9 cellular contexts compared by ENCODE assay signal in the genomic region with DNA sequence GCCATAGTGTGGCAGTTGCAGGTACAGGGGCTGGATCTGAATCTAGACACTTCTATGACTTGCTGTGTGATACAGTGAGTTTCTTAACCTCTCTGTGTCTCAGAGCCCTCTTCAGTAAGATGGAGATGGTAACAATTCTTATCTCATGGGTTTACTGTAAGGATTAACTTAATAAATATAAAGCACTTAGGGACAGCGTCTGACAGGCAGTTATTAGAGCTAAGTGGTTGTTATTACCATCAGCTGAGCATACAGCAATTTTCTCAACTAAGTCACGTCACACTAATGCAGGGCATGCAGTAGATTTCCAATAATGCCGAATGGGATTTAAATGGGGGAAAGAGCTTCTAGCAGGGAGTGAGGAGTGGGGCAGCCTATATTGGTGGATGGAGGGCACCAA.
A peak's percentile ranks its signal among the peaks of the same experiment; 100 is the strongest.
DNase-seq lines count a peak whose midpoint lies in the region; ATAC-seq, FAIRE-seq and TF ChIP-seq lines count a peak whose summit lies in the region.
"Had no signal": no experiment of that assay in that cellular context is flagged by ENCODE, and none has a peak within 500 bp of the region (broad histone marks: within the 10 kb centered on the region; RNA-seq: fewer than 3 reads in every experiment).

No MANE protein-coding gene starts in this region.

- TF ChIP-seq CTCF in D721Med (IDR thresholded peaks at IDR 0.05; ENCODE audit: insufficient read depth, missing control alignments) (no peak), neural cell (IDR thresholded peaks at IDR 0.05; ENCODE audit: poor library complexity, severe bottlenecking) (no peak)

- H4K20me1 ChIP-seq in neural cell (ENCODE audit: insufficient read depth): no peaks in the 10 kb centered on the region

- H3K9me3 ChIP-seq in neural cell (ENCODE audit: low read length): no peaks in the 10 kb centered on the region

- no peak for TF ChIP-seq EP300 in neural cell (conservative IDR thresholded peaks at IDR 0.05; ENCODE audit: poor library complexity, severe bottlenecking)

- H3K27me3 ChIP-seq in neural cell (ENCODE audit: insufficient read depth, low read depth, low read length): no peaks in the 10 kb centered on the region

- no peak overlapping the region for H3K9ac ChIP-seq in neural cell (ENCODE audit: low read length)

- H2AFZ ChIP-seq in neural cell (ENCODE audit: low read depth, low read length): no peak overlapping the region

- TF ChIP-seq RAD21 in neural cell (conservative IDR thresholded peaks at IDR 0.05): no peak

- H3F3A ChIP-seq in neural cell (ENCODE audit: insufficient read depth, low read length, poor library complexity, severe bottlenecking): no peaks in the 10 kb centered on the region

- H3K27ac ChIP-seq in neural cell (ENCODE audit: low read length): no peak overlapping the region
- H3K27ac ChIP-seq: RWPE1 had no signal

- no peaks in the 10 kb centered on the region for H3K79me2 ChIP-seq in neural cell (replicated peaks; ENCODE audit: insufficient read depth, low read length)

- no peak overlapping the region for H3K4me2 ChIP-seq in neural cell (ENCODE audit: low read length)

- no peaks in the 10 kb centered on the region for H3K9me2 ChIP-seq in neural cell (ENCODE audit: insufficient read depth, low read length)

- H3K4me3 ChIP-seq in neural cell (ENCODE audit: low read length): no peak overlapping the region

- no peak for FAIRE-seq in D721Med (lab: Jason Lieb, UNC)

- H3K36me3 ChIP-seq in neural cell (ENCODE audit: insufficient read depth, low read length): no peaks in the 10 kb centered on the region

- no peak for ATAC-seq in GM18873 (IDR thresholded peaks at IDR 0.05; ENCODE audit: low FRiP score, unreplicated experiment)

- peak; percentile 3 for DNase-seq in NCI-H146 (lab: John Stamatoyannopoulos, UW)
- no peak for DNase-seq in NCI-H146 treated with DMSO at 0.1 percent for 48 hours (lab: John Stamatoyannopoulos, UW; ENCODE audit: unreplicated experiment)
- peak; percentile 51 for DNase-seq in D721Med (ENCODE audit: insufficient read length, low spot score)
- DNase-seq in NCI-H69 (lab: John Stamatoyannopoulos, UW): peak; percentile 0
- no peak for DNase-seq in medulla oblongata (ENCODE audit: extremely low spot score)
- DNase-seq: NCI-H187 treated with DMSO at 0.1 percent for 48 hours had no signal

TF ChIP-seq in neural cell, 6 proteins besides CTCF, POLR2A, EP300 and RAD21:
- TF ChIP-seq POLR2AphosphoS5 (IDR thresholded peaks at IDR 0.05) (peak; percentile 89), TAF1 (IDR thresholded peaks at IDR 0.05; ENCODE audit: low read depth) (no peak)

Comparison
In these comparisons a context has a peak if more than half of its experiments do, and no peak if none do; other contexts are left out.
1. DNase-seq: peak in NCI-H146 (single experiment), D721Med (single experiment) and NCI-H69 (single experiment); none in NCI-H146 treated with DMSO at 0.1 percent for 48 hours (single experiment) and medulla oblongata (single experiment).